ENCODE assay signal across 9 cellular contexts in genomic region chr2:96344011-96344410, GRCh38. TPM values are rescaled to one million over a fixed set of nuclear protein-coding genes. Genes with fewer than 3 reads are reported as not detected.
DNase-seq lines count a peak whose midpoint lies in the region; ATAC-seq, FAIRE-seq and TF ChIP-seq lines count a peak whose summit lies in the region.
"Had no signal": no experiment of that assay in that cellular context is flagged by ENCODE, and none has a peak within 500 bp of the region (broad histone marks: within the 10 kb centered on the region; RNA-seq: fewer than 3 reads in every experiment).

No MANE protein-coding gene starts in this region.

- peak; percentile 59 for DNase-seq in GM18507 (ENCODE audit: extremely low spot score, insufficient read length, low read depth)
- peak in 2 of 3 donors; percentile 20 to 51 for DNase-seq in T-helper 17 cell
- DNase-seq in left lung: no peak
- no peak for DNase-seq in NCI-H1105 treated with DMSO at 0.1 percent for 48 hours (lab: John Stamatoyannopoulos, UW)
- no peak for DNase-seq in NCI-H2081 (lab: John Stamatoyannopoulos, UW)
- DNase-seq in kidney tubule cell (ENCODE audit: low spot score): no peak
- DNase-seq in Caco-2: no peak

- H3K9me3 ChIP-seq in T-helper 17 cell (ENCODE audit: control insufficient read depth, low read length, poor library complexity, severe bottlenecking) (no peaks in the 10 kb centered on the region), left lung (no peaks in the 10 kb centered on the region), Caco-2 (no peaks in the 10 kb centered on the region)

- TF ChIP-seq CTCF in left lung (IDR thresholded peaks at IDR 0.05) (no peak), Caco-2 (IDR thresholded peaks at IDR 0.05; ENCODE audit: insufficient read depth in 1 of 2, low read depth in 1 of 2, low read length in 1 of 2, severe bottlenecking in 1 of 2, unreplicated experiment in 1 of 2) (no peak)

- no peaks in the 10 kb centered on the region for H3K27me3 ChIP-seq in left lung
- no peaks in the 10 kb centered on the region for H3K27me3 ChIP-seq in Caco-2 (replicated peaks; ENCODE audit: control insufficient read depth, insufficient read depth, low read length)

- POLR2A ChIA-PET in Caco-2 (lab: Charles Lee): interaction anchor here (2.1 kb wide), 1 partner anchor 8 kb away, joined by 8 read pairs; the partner anchor contains the start of gene NCAPH

- H3K36me3 ChIP-seq in left lung: peaks cover 0 to 10% of the 10 kb centered on the region in 2 donors
- peaks cover 2% of the 10 kb centered on the region; the same call in 1 of the 2 replicates for H3K36me3 ChIP-seq in Caco-2 (ENCODE audit: control insufficient read depth, insufficient read depth, low read length)

- peak overlapping the region; percentile 98 for H3K27ac Mint-ChIP-seq in T-helper 17 cell
- no peak overlapping the region for H3K27ac Mint-ChIP-seq in Caco-2 (ENCODE audit: unreplicated experiment)

- CTCF ChIA-PET in Caco-2 (lab: Charles Lee): no interaction called here

- no peaks in the 10 kb centered on the region for H3K27me3 Mint-ChIP-seq in T-helper 17 cell
- H3K27me3 Mint-ChIP-seq in Caco-2 (ENCODE audit: insufficient read depth, unreplicated experiment): no peaks in the 10 kb centered on the region

- ATAC-seq in HG02571 (IDR thresholded peaks at IDR 0.05; ENCODE audit: unreplicated experiment): peak; percentile 76
- peak; percentile 86 for ATAC-seq in T-helper 17 cell
- peak; percentile 27 for ATAC-seq in left lung

- H3K4me1 Mint-ChIP-seq in T-helper 17 cell (peaks cover 54% of the 10 kb centered on the region), Caco-2 (ENCODE audit: low read depth, unreplicated experiment) (peaks cover 15% of the 10 kb centered on the region)

- intact Hi-C loops in left lung (cut with DNase I) (no loop called here), Caco-2 (cut with micrococcal nuclease; ENCODE audit: unreplicated experiment) (no loop called here)

- FAIRE-seq in GM18507 (lab: Jason Lieb, UNC): peak; percentile 92
- FAIRE-seq: islet of Langerhans had no signal

- H3K4me1 ChIP-seq in left lung (no peaks in the 10 kb centered on the region), Caco-2 (peaks cover 14% of the 10 kb centered on the region)

- H3K4me3 Mint-ChIP-seq in T-helper 17 cell (peak overlapping the region; percentile 52), Caco-2 (ENCODE audit: unreplicated experiment) (no peak overlapping the region)

- H3K9me3 Mint-ChIP-seq in Caco-2 (ENCODE audit: unreplicated experiment): no peaks in the 10 kb centered on the region

- no TSS peak for BruUV-seq in Caco-2 (replicated peaks; lab: Mats Ljungman, UMichigan)

- H3K36me3 Mint-ChIP-seq in T-helper 17 cell (ENCODE audit: low read depth) (no peaks in the 10 kb centered on the region), Caco-2 (ENCODE audit: insufficient read depth, unreplicated experiment) (peaks cover 46% of the 10 kb centered on the region)

- no peak overlapping the region for H3K27ac ChIP-seq in left lung

- H3K4me3 ChIP-seq in left lung: no peak overlapping the region
- H3K4me3 ChIP-seq in Caco-2 (ENCODE audit: low read depth, low read length): no peak overlapping the region

RNA-seq across cellular contexts. Expression of gene NCAPH, which starts 8.4 kb away (rescaled TPM):
- 1 to 10 TPM; 1.4 to 3.0 TPM for total RNA-seq in T-helper 17 cell
- 1 to 10 TPM; 4.4 to 5.7 TPM for total RNA-seq in left lung
- 55.2 and 61.3 TPM in 2 replicates for total RNA-seq in Caco-2 (2022)

RNA-seq across cellular contexts. Expression of gene ITPRIPL1, which starts 18.9 kb away (rescaled TPM):
- 1 to 10 TPM; 6.6 to 9.9 TPM for total RNA-seq in T-helper 17 cell
- 1 to 10 TPM; 1.3 to 2.3 TPM for total RNA-seq in left lung
- 1.9 and 3.1 TPM in 2 replicates for total RNA-seq in Caco-2 (2022)

RNA-seq across cellular contexts. Expression of gene SNRNP200, which starts 38.7 kb away (rescaled TPM):
- total RNA-seq in T-helper 17 cell (100 to 1,000 TPM; 189 to 224 TPM), left lung (10 to 100 TPM; 82.7 to 96.1 TPM), Caco-2 (2022) (240 and 259 TPM in 2 replicates)

Comparison
In these comparisons a context has a peak if more than half of its experiments do, and no peak if none do; other contexts are left out.
1. DNase-seq: peak in GM18507 (single experiment) and T-helper 17 cell (2 of 3); none in left lung (0 of 2), NCI-H1105 treated with DMSO at 0.1 percent for 48 hours (single experiment), NCI-H2081 (0 of 2), kidney tubule cell (single experiment) and Caco-2 (0 of 2).
2. ATAC-seq: peak in every context shown above with its lines; median percentile 86 in T-helper 17 cell; 76 in HG02571; 27 in left lung.